22 cellular contexts compared by ENCODE assay signal in the genomic region with DNA sequence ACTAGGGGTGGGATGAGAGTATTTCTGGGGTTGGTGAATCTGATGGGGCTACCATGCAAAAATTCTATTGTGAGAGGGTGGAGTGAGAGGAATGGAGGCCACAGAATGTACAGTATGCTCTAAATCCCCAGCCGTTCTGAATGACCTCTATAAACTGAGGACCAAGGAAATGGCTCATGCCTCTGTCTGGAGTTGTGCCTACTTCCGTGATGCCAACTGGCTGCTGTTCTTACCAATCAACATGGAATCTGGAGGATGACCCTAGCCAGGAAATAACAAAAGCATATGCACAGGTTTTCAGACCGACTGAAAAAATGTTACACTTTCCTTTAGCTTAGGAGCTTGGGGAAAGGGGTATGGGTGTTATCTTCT. TPM values are rescaled to one million over a fixed set of nuclear protein-coding genes. Genes with fewer than 3 reads are reported as not detected.
"Had no signal": no experiment of that assay in that cellular context is flagged by ENCODE, and none has a peak within 500 bp of the region (broad histone marks: within the 10 kb centered on the region; RNA-seq: fewer than 3 reads in every experiment).

No MANE protein-coding gene starts in this region.

- H3K4me3 ChIP-seq: colonic mucosa, tibial nerve had no signal

- H3K4me1 Mint-ChIP-seq: activated B cell treated with CpG ODN at 0.5 μM for 24 hours; activated naive CD4-positive, alpha-beta T cell treated with anti-CD3 and anti-CD28 coated beads, Interleukin-2, amount 50 U/mL, for 24 hours; memory B cell; nephron progenitor cell had no signal

- H3K27me3 Mint-ChIP-seq: activated naive CD4-positive, alpha-beta T cell treated with anti-CD3 and anti-CD28 coated beads, Interleukin-2, amount 50 U/mL, for 24 hours had no signal

- H3K36me3 ChIP-seq: colonic mucosa, tibial nerve had no signal

- H3K27ac Mint-ChIP-seq: activated B cell treated with CpG ODN at 0.5 μM for 24 hours; activated CD8-positive, alpha-beta T cell treated with anti-CD3 and anti-CD28 coated beads for 36 hours; activated naive CD4-positive, alpha-beta T cell treated with anti-CD3 and anti-CD28 coated beads, Interleukin-2, amount 50 U/mL, for 24 hours; memory B cell; nephron progenitor cell had no signal

- ATAC-seq: activated CD8-positive, alpha-beta T cell treated with anti-CD3 and anti-CD28 coated beads for 36 hours; esophagus mucosa; foreskin keratinocyte; left ventricle myocardium superior had no signal

- H3K27me3 ChIP-seq: colonic mucosa, tibial nerve had no signal

- H3K4me1 ChIP-seq: colonic mucosa, foreskin keratinocyte, parathyroid adenoma, tibial nerve had no signal

- H3K9me3 ChIP-seq: colonic mucosa, tibial nerve had no signal

- H3K9me3 Mint-ChIP-seq: activated B cell treated with CpG ODN at 0.5 μM for 24 hours; activated CD8-positive, alpha-beta T cell treated with anti-CD3 and anti-CD28 coated beads for 36 hours; activated naive CD4-positive, alpha-beta T cell treated with anti-CD3 and anti-CD28 coated beads, Interleukin-2, amount 50 U/mL, for 24 hours; memory B cell; nephron progenitor cell had no signal

- H3K36me3 Mint-ChIP-seq: activated naive CD4-positive, alpha-beta T cell treated with anti-CD3 and anti-CD28 coated beads, Interleukin-2, amount 50 U/mL, for 24 hours; brain; memory B cell had no signal

- H3K27ac ChIP-seq: colonic mucosa, foreskin keratinocyte, parathyroid adenoma, tibial nerve had no signal

- H3K9ac ChIP-seq: parathyroid adenoma had no signal

- H2AFZ ChIP-seq: parathyroid adenoma had no signal

- H3K4me3 Mint-ChIP-seq: activated B cell treated with CpG ODN at 0.5 μM for 24 hours; activated CD8-positive, alpha-beta T cell treated with anti-CD3 and anti-CD28 coated beads for 36 hours; activated naive CD4-positive, alpha-beta T cell treated with anti-CD3 and anti-CD28 coated beads, Interleukin-2, amount 50 U/mL, for 24 hours; brain; memory B cell; nephron progenitor cell had no signal

- DNase-seq: activated B cell treated with CpG ODN at 0.5 μM for 24 hours; activated CD4-positive, alpha-beta T cell treated with anti-CD3 and anti-CD28 coated beads for 48 hours; activated CD8-positive, alpha-beta memory T cell treated with anti-CD3 and anti-CD28 coated beads, Interleukin-2, amount 50 U/mL, for 4 hours; activated CD8-positive, alpha-beta T cell treated with anti-CD3 and anti-CD28 coated beads for 36 hours; activated effector memory CD4-positive, alpha-beta T cell treated with anti-CD3 and anti-CD28 coated beads, Interleukin-2, amount 50 U/mL, for 16 hours; activated T-cell treated with anti-CD3 and anti-CD28 coated beads, Interleukin-2, amount 50 U/mL, for 48 hours; central memory CD4-positive, alpha-beta T cell; colonic mucosa; foreskin keratinocyte; kidney glomerular epithelial cell; left ventricle myocardium superior; nephron progenitor cell; stimulated activated CD4-positive, alpha-beta T cell treated with anti-CD3 and anti-CD28 coated beads, Interleukin-2, amount 100 ng/mL, for 48 hours; stimulated activated naive CD4-positive, alpha-beta T cell; substantia nigra; T-helper 2 cell had no signal

RNA-seq across cellular contexts. Expression of a gene that starts 20.0 kb away (rescaled TPM):
- total RNA-seq: activated B cell treated with CpG ODN at 0.5 μM for 24 hours; activated CD8-positive, alpha-beta T cell treated with anti-CD3 and anti-CD28 coated beads for 36 hours; colonic mucosa; esophagus mucosa; foreskin keratinocyte; left ventricle myocardium superior; tibial nerve had no signal
- polyA plus RNA-seq: foreskin keratinocyte had no signal
